In the genomic region with DNA sequence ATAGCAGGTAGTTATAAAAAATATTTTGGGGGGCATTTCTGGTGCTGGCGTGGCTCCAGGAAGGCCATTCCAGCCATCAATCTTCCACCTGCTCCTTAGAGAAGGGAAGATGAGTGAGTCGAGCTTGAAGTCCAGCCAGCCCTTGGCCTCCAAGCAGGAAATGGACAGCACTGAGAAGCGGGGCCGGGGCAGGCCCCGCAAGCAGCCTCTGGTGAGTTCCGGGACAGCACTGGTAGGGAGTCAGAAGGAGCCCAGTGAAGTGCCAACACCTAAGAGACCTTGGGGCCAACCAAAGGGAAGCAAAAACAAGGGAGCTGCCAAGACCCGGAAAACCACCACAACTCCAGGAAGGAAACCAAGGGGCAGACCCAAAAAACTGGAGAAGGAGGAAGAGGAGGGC, we compare ENCODE assay signal across 19 cellular contexts. TPM values are rescaled to one million over a fixed set of nuclear protein-coding genes. Genes with fewer than 3 reads are reported as not detected.
DNase-seq lines count a peak whose midpoint lies in the region; ATAC-seq and TF ChIP-seq lines count a peak whose summit lies in the region.
"Had no signal": no experiment of that assay in that cellular context is flagged by ENCODE, and none has a peak within 500 bp of the region (broad histone marks: within the 10 kb centered on the region; RNA-seq: fewer than 3 reads in every experiment).

No MANE protein-coding gene starts in this region.

- H3K27ac ChIP-seq in CD8-positive, alpha-beta T cell (ENCODE audit: low read depth, low read length), result no peak overlapping the region
- H3K27ac ChIP-seq: KMS-11 had no signal

- POLR2A ChIA-PET in activated CD8-positive, alpha-beta T cell treated with anti-CD3 and anti-CD28 coated beads for 36 hours (lab: Charles Lee), result interaction anchor here (0.9 to 2.0 kb wide), 2 partner anchors 10 to 20 kb away, joined by 4 to 6 read pairs; no protein-coding TSS in a partner anchor
- POLR2A ChIA-PET in activated CD8-positive, alpha-beta T cell treated with anti-CD3 and anti-CD28 coated beads, Interleukin-2, amount 10 ng/mL, durations not matched to agents 7 days and 5 days (lab: Charles Lee), result no interaction called here
- POLR2A ChIA-PET in CD8-positive, alpha-beta T cell (lab: Charles Lee), result no interaction called here

- peaks cover 26% of the 10 kb centered on the region for H3K36me3 Mint-ChIP-seq in activated CD8-positive, alpha-beta T cell treated with anti-CD3 and anti-CD28 coated beads for 36 hours (ENCODE audit: low read depth)
- peaks cover 25% of the 10 kb centered on the region for H3K36me3 Mint-ChIP-seq in activated CD8-positive, alpha-beta T cell treated with anti-CD3 and anti-CD28 coated beads, Interleukin-2, amount 10 ng/mL, durations not matched to agents 7 days and 5 days (ENCODE audit: low read depth)
- H3K36me3 Mint-ChIP-seq in CD8-positive, alpha-beta T cell, result peaks cover 60% of the 10 kb centered on the region
- H3K36me3 Mint-ChIP-seq in endothelial cell (ENCODE audit: low read depth, unreplicated experiment), result peaks cover 23% of the 10 kb centered on the region
- H3K36me3 Mint-ChIP-seq in stimulated activated effector memory CD8-positive, alpha-beta T cell treated with anti-CD3 and anti-CD28 coated beads, Interleukin-12 subunit alpha, Interleukin-12 subunit beta, amount 100 ng/mL, for 72 hours, result peaks cover 6% of the 10 kb centered on the region

- H3K4me1 Mint-ChIP-seq in activated CD8-positive, alpha-beta T cell treated with anti-CD3 and anti-CD28 coated beads for 36 hours (ENCODE audit: low read depth), result no peaks in the 10 kb centered on the region
- H3K4me1 Mint-ChIP-seq in activated CD8-positive, alpha-beta T cell treated with anti-CD3 and anti-CD28 coated beads, Interleukin-2, amount 10 ng/mL, durations not matched to agents 7 days and 5 days (ENCODE audit: low read depth), result no peaks in the 10 kb centered on the region
- no peaks in the 10 kb centered on the region for H3K4me1 Mint-ChIP-seq in CD8-positive, alpha-beta T cell (ENCODE audit: low read depth)
- H3K4me1 Mint-ChIP-seq in endothelial cell (ENCODE audit: unreplicated experiment), result peaks cover 16% of the 10 kb centered on the region
- peaks cover 8% of the 10 kb centered on the region for H3K4me1 Mint-ChIP-seq in stimulated activated effector memory CD8-positive, alpha-beta T cell treated with anti-CD3 and anti-CD28 coated beads, Interleukin-12 subunit alpha, Interleukin-12 subunit beta, amount 100 ng/mL, for 72 hours
- H3K4me1 Mint-ChIP-seq: CD14-positive monocyte had no signal

- H3K9me3 Mint-ChIP-seq in activated CD8-positive, alpha-beta T cell treated with anti-CD3 and anti-CD28 coated beads for 36 hours, result no peaks in the 10 kb centered on the region
- no peaks in the 10 kb centered on the region for H3K9me3 Mint-ChIP-seq in activated CD8-positive, alpha-beta T cell treated with anti-CD3 and anti-CD28 coated beads, Interleukin-2, amount 10 ng/mL, durations not matched to agents 7 days and 5 days (ENCODE audit: insufficient read depth)
- no peaks in the 10 kb centered on the region for H3K9me3 Mint-ChIP-seq in CD8-positive, alpha-beta T cell
- no peaks in the 10 kb centered on the region for H3K9me3 Mint-ChIP-seq in endothelial cell (ENCODE audit: unreplicated experiment)
- no peaks in the 10 kb centered on the region for H3K9me3 Mint-ChIP-seq in stimulated activated effector memory CD8-positive, alpha-beta T cell treated with anti-CD3 and anti-CD28 coated beads, Interleukin-12 subunit alpha, Interleukin-12 subunit beta, amount 100 ng/mL, for 72 hours
- H3K9me3 Mint-ChIP-seq: CD14-positive monocyte had no signal

- no peaks in the 10 kb centered on the region for H3K4me1 ChIP-seq in CD8-positive, alpha-beta T cell (ENCODE audit: insufficient read depth, low read length)
- H3K4me1 ChIP-seq: HAP-1 had no signal

- H3K9me3 ChIP-seq in CD8-positive, alpha-beta T cell (ENCODE audit: low read length), result no peaks in the 10 kb centered on the region
- H3K9me3 ChIP-seq: HAP-1 had no signal

- H3K4me3 Mint-ChIP-seq in activated CD8-positive, alpha-beta T cell treated with anti-CD3 and anti-CD28 coated beads for 36 hours, result no peak overlapping the region
- no peak overlapping the region for H3K4me3 Mint-ChIP-seq in activated CD8-positive, alpha-beta T cell treated with anti-CD3 and anti-CD28 coated beads, Interleukin-2, amount 10 ng/mL, durations not matched to agents 7 days and 5 days
- H3K4me3 Mint-ChIP-seq in CD8-positive, alpha-beta T cell, result no peak overlapping the region
- peak overlapping the region; percentile 7 for H3K4me3 Mint-ChIP-seq in endothelial cell (ENCODE audit: unreplicated experiment)
- no peak overlapping the region for H3K4me3 Mint-ChIP-seq in stimulated activated effector memory CD8-positive, alpha-beta T cell treated with anti-CD3 and anti-CD28 coated beads, Interleukin-12 subunit alpha, Interleukin-12 subunit beta, amount 100 ng/mL, for 72 hours
- H3K4me3 Mint-ChIP-seq: CD14-positive monocyte had no signal

- H3K36me3 ChIP-seq in CD8-positive, alpha-beta T cell (ENCODE audit: insufficient read depth, low read length), result peaks cover 10% of the 10 kb centered on the region

- no peaks in the 10 kb centered on the region for H3K27me3 Mint-ChIP-seq in activated CD8-positive, alpha-beta T cell treated with anti-CD3 and anti-CD28 coated beads for 36 hours
- H3K27me3 Mint-ChIP-seq in activated CD8-positive, alpha-beta T cell treated with anti-CD3 and anti-CD28 coated beads, Interleukin-2, amount 10 ng/mL, durations not matched to agents 7 days and 5 days (ENCODE audit: low read depth), result no peaks in the 10 kb centered on the region
- no peaks in the 10 kb centered on the region for H3K27me3 Mint-ChIP-seq in CD8-positive, alpha-beta T cell (ENCODE audit: low read depth)
- H3K27me3 Mint-ChIP-seq in endothelial cell (ENCODE audit: unreplicated experiment), result peaks cover 14% of the 10 kb centered on the region

- CTCF ChIA-PET in activated CD8-positive, alpha-beta T cell treated with anti-CD3 and anti-CD28 coated beads for 36 hours (lab: Charles Lee), result no interaction called here
- CTCF ChIA-PET in activated CD8-positive, alpha-beta T cell treated with anti-CD3 and anti-CD28 coated beads, Interleukin-2, amount 10 ng/mL, durations not matched to agents 7 days and 5 days (lab: Charles Lee), result no interaction called here
- CTCF ChIA-PET in CD8-positive, alpha-beta T cell (lab: Charles Lee), result no interaction called here

- no peak for DNase-seq in activated CD8-positive, alpha-beta T cell treated with anti-CD3 and anti-CD28 coated beads for 36 hours
- DNase-seq in activated CD8-positive, alpha-beta T cell treated with anti-CD3 and anti-CD28 coated beads, Interleukin-2, amount 10 ng/mL, durations not matched to agents 7 days and 5 days, result no peak
- DNase-seq in CD8-positive, alpha-beta T cell, result no peak
- no peak for DNase-seq in endothelial cell (ENCODE audit: low spot score)
- DNase-seq in stimulated activated effector memory CD8-positive, alpha-beta T cell treated with anti-CD3 and anti-CD28 coated beads, Interleukin-12 subunit alpha, Interleukin-12 subunit beta, amount 100 ng/mL, for 72 hours (ENCODE audit: low spot score in 2 of 2), result no peak
- no peak for DNase-seq in stimulated activated CD4-positive, alpha-beta T cell treated with anti-CD3 and anti-CD28 coated beads, Interleukin-2, amount 100 ng/mL, for 48 hours
- no peak for DNase-seq in stimulated activated CD8-positive, alpha-beta memory T cell treated with anti-CD3 and anti-CD28 coated beads, Interleukin-4, amount 100 ng/mL, for 48 hours
- DNase-seq: 8988T, COR-L47, DMS153, GDM1, NCI-H1417 treated with DMSO at 0.1 percent for 48 hours, NCI-H187 treated with DMSO at 0.1 percent for 48 hours, NCI-H446 had no signal

- H3K27me3 ChIP-seq in CD8-positive, alpha-beta T cell (ENCODE audit: insufficient read depth, low read length), result no peaks in the 10 kb centered on the region

- no peak for ATAC-seq in activated CD8-positive, alpha-beta T cell treated with anti-CD3 and anti-CD28 coated beads for 36 hours
- no peak for ATAC-seq in activated CD8-positive, alpha-beta T cell treated with anti-CD3 and anti-CD28 coated beads, Interleukin-2, amount 10 ng/mL, durations not matched to agents 7 days and 5 days
- ATAC-seq in CD8-positive, alpha-beta T cell, result no peak
- ATAC-seq in stimulated activated effector memory CD8-positive, alpha-beta T cell treated with anti-CD3 and anti-CD28 coated beads, Interleukin-12 subunit alpha, Interleukin-12 subunit beta, amount 100 ng/mL, for 72 hours, result no peak
- no peak for ATAC-seq in GM21526 (IDR thresholded peaks at IDR 0.05; ENCODE audit: low FRiP score, unreplicated experiment)
- ATAC-seq: Panc1 had no signal

- TF ChIP-seq CTCF in activated CD8-positive, alpha-beta T cell treated with anti-CD3 and anti-CD28 coated beads for 36 hours (IDR thresholded peaks at IDR 0.05), result no peak
- no peak for TF ChIP-seq CTCF in CD8-positive, alpha-beta T cell (IDR thresholded peaks at IDR 0.05)
- TF ChIP-seq CTCF in endothelial cell (IDR thresholded peaks at IDR 0.05; ENCODE audit: unreplicated experiment), result no peak

- H3K4me3 ChIP-seq in CD8-positive, alpha-beta T cell (ENCODE audit: low read depth, low read length), result no peak overlapping the region
- H3K4me3 ChIP-seq: HAP-1 had no signal

- intact Hi-C loops in activated CD8-positive, alpha-beta T cell treated with anti-CD3 and anti-CD28 coated beads for 36 hours (cut with micrococcal nuclease), result no loop called here
- intact Hi-C loops in CD8-positive, alpha-beta T cell (cut with DNase I, micrococcal nuclease), result loop anchor here in 1 of 2 experiments (5.0 kb wide), 1 partner anchor 36 kb away; no protein-coding TSS in a partner anchor

- peak overlapping the region; percentile 15 for H3K27ac Mint-ChIP-seq in activated CD8-positive, alpha-beta T cell treated with anti-CD3 and anti-CD28 coated beads for 36 hours
- H3K27ac Mint-ChIP-seq in activated CD8-positive, alpha-beta T cell treated with anti-CD3 and anti-CD28 coated beads, Interleukin-2, amount 10 ng/mL, durations not matched to agents 7 days and 5 days, result no peak overlapping the region
- peak overlapping the region; percentile 66 for H3K27ac Mint-ChIP-seq in CD8-positive, alpha-beta T cell
- H3K27ac Mint-ChIP-seq in endothelial cell (ENCODE audit: unreplicated experiment), result peak overlapping the region; percentile 18
- H3K27ac Mint-ChIP-seq in stimulated activated effector memory CD8-positive, alpha-beta T cell treated with anti-CD3 and anti-CD28 coated beads, Interleukin-12 subunit alpha, Interleukin-12 subunit beta, amount 100 ng/mL, for 72 hours, result peak overlapping the region; percentile 92

RNA-seq across cellular contexts. Expression of a gene that starts 29.2 kb away (rescaled TPM):
- 10 to 100 TPM; 25.7 to 26.8 TPM for total RNA-seq in activated CD8-positive, alpha-beta T cell treated with anti-CD3 and anti-CD28 coated beads for 36 hours
- 10 to 100 TPM; 14.7 to 15.5 TPM for total RNA-seq in activated CD8-positive, alpha-beta T cell treated with anti-CD3 and anti-CD28 coated beads, Interleukin-2, amount 10 ng/mL, durations not matched to agents 7 days and 5 days
- 1 to 10 TPM; 6.7 to 7.2 TPM for total RNA-seq in CD8-positive, alpha-beta T cell
- total RNA-seq in endothelial cell (ENCODE audit: unreplicated experiment), result 14.4 TPM
